ENCODE assay signal across 19 cellular contexts in the genomic region with DNA sequence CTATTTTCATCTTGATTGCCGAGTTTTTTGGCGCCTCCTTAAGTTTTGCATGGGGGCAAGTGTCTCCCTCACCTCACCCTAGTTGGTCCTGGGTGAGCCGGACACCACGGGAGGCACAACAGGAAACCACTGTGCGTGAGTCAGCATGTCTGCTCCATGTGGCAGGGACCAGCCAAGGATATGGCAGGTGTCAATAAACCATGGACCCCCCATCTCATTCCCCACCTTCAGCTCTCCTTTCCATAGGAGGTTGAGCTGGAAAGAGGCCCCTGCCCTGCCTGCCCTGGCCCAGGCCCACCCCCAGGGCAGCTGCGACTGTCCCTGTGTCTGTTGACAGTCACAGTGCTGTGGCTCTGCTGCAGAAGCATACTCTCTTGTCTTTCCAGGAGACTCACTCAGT. TPM values are rescaled to one million over a fixed set of nuclear protein-coding genes. Genes with fewer than 3 reads are reported as not detected.
DNase-seq lines count a peak whose midpoint lies in the region; ATAC-seq, FAIRE-seq and TF ChIP-seq lines count a peak whose summit lies in the region.
"Had no signal": no experiment of that assay in that cellular context is flagged by ENCODE, and none has a peak within 500 bp of the region (broad histone marks: within the 10 kb centered on the region; RNA-seq: fewer than 3 reads in every experiment).

No MANE protein-coding gene starts in this region.

- peak overlapping the region; percentile 3 for H3K27ac Mint-ChIP-seq in dendritic cell treated with granulocyte-macrophage colony-stimulating factor and Interleukin-4, amounts not matched to agents 40 ng/mL and 50 ng/mL, for 4 days

- no peaks in the 10 kb centered on the region for H4K20me1 ChIP-seq in Loucy (ENCODE audit: insufficient read depth, low read length, poor library complexity, severe bottlenecking)

- peaks cover 81% of the 10 kb centered on the region for H3K4me1 ChIP-seq in Loucy (ENCODE audit: insufficient read depth, low read length, poor library complexity, severe bottlenecking)

- H3K9me3 ChIP-seq in Loucy (ENCODE audit: insufficient read depth, low read depth, low read length), result no peaks in the 10 kb centered on the region
- H3K9me3 ChIP-seq: A549, SJSA1 had no signal

- no peaks in the 10 kb centered on the region for H3K36me3 ChIP-seq in Loucy (ENCODE audit: insufficient read depth, low read length)
- H3K36me3 ChIP-seq: SJSA1 had no signal

- intact Hi-C loops in dendritic cell treated with granulocyte-macrophage colony-stimulating factor and Interleukin-4, amounts not matched to agents 40 ng/mL and 50 ng/mL, for 4 days (cut with micrococcal nuclease), result no loop called here
- intact Hi-C loops in left cardiac atrium (cut with DNase I), result no loop called here

- no peaks in the 10 kb centered on the region for H3K27me3 ChIP-seq in Loucy (ENCODE audit: insufficient read depth, low read length, poor library complexity, severe bottlenecking)
- H3K27me3 ChIP-seq: SJSA1 had no signal

- peaks cover 24% of the 10 kb centered on the region for H3K4me1 Mint-ChIP-seq in dendritic cell treated with granulocyte-macrophage colony-stimulating factor and Interleukin-4, amounts not matched to agents 40 ng/mL and 50 ng/mL, for 4 days (ENCODE audit: low read depth)

- H3K4me3 ChIP-seq in Loucy (ENCODE audit: low read length, poor library complexity, severe bottlenecking), result no peak overlapping the region
- H3K4me3 ChIP-seq: A549, SJSA1 had no signal

- ATAC-seq in GM21786 (IDR thresholded peaks at IDR 0.05; ENCODE audit: unreplicated experiment) (no peak), left cardiac atrium (no peak)
- ATAC-seq: A549 had no signal

- no peaks in the 10 kb centered on the region for H3K9me2 ChIP-seq in Loucy (replicated peaks; ENCODE audit: low read depth, low read length)

- H3F3A ChIP-seq in Loucy (ENCODE audit: low read depth), result no peaks in the 10 kb centered on the region

- H3K4me3 Mint-ChIP-seq in dendritic cell treated with granulocyte-macrophage colony-stimulating factor and Interleukin-4, amounts not matched to agents 40 ng/mL and 50 ng/mL, for 4 days, result no peak overlapping the region

- H3K79me2 ChIP-seq in Loucy (ENCODE audit: insufficient read depth, low read length), result peaks cover 12% of the 10 kb centered on the region

- H2AFZ ChIP-seq in Loucy (ENCODE audit: low read length), result no peak overlapping the region

- H3K9me3 Mint-ChIP-seq in dendritic cell treated with granulocyte-macrophage colony-stimulating factor and Interleukin-4, amounts not matched to agents 40 ng/mL and 50 ng/mL, for 4 days, result no peaks in the 10 kb centered on the region

- peaks cover 13% of the 10 kb centered on the region for H3K27me3 Mint-ChIP-seq in dendritic cell treated with granulocyte-macrophage colony-stimulating factor and Interleukin-4, amounts not matched to agents 40 ng/mL and 50 ng/mL, for 4 days

- FAIRE-seq in D721Med (lab: Jason Lieb, UNC), result no peak
- FAIRE-seq: A549 had no signal

- peak; percentile 13 for DNase-seq in A172 (ENCODE audit: low spot score)
- DNase-seq in GF-D8 (lab: John Stamatoyannopoulos, UW), result peak; percentile 27
- DNase-seq in D721Med (ENCODE audit: insufficient read length, low spot score), result no peak
- no peak for DNase-seq in left cardiac atrium
- no peak for DNase-seq in COLO668 (lab: John Stamatoyannopoulos, UW; ENCODE audit: unreplicated experiment)
- DNase-seq: Calu3, DMS79 treated with DMSO at 0.1 percent for 48 hours, HCEC 1CT, MV-4-11, NCI-H1436, NCI-H2081, NCI-H510A treated with DMSO at 0.1 percent for 48 hours had no signal

- TF ChIP-seq CTCF in Loucy (conservative IDR thresholded peaks at IDR 0.05; ENCODE audit: low read length) (no peak), D721Med (IDR thresholded peaks at IDR 0.05; ENCODE audit: insufficient read depth, missing control alignments) (no peak)

- peak overlapping the region; percentile 66 for H3K9ac ChIP-seq in Loucy (ENCODE audit: low read depth, low read length, poor library complexity, severe bottlenecking)
- H3K9ac ChIP-seq: KMS-11 had no signal

- H3K36me3 Mint-ChIP-seq in dendritic cell treated with granulocyte-macrophage colony-stimulating factor and Interleukin-4, amounts not matched to agents 40 ng/mL and 50 ng/mL, for 4 days (ENCODE audit: low read depth), result no peaks in the 10 kb centered on the region

- peak overlapping the region; percentile 55 for H3K4me2 ChIP-seq in Loucy (ENCODE audit: low read depth, low read length, poor library complexity, severe bottlenecking)
- H3K4me2 ChIP-seq: A549, KMS-11 had no signal

RNA-seq across cellular contexts. Expression of gene SPACA9, which starts 3.1 kb away (rescaled TPM):
- total RNA-seq in A172 (2014; rRNA removed; shearing (Covaris generic)), result 5.1 and 9.6 TPM in 2 replicates
- total RNA-seq in left cardiac atrium, result 1 to 10 TPM; 5.4 to 6.5 TPM

RNA-seq across cellular contexts. Expression of gene AK8, which starts 3.7 kb away (rescaled TPM):
- 0.43 and 0.90 TPM in 2 replicates for total RNA-seq in A172 (2014; rRNA removed; shearing (Covaris generic))
- under 1 TPM; 0.18 to 0.32 TPM for total RNA-seq in left cardiac atrium
- total RNA-seq: RPMI7951 had no signal

Comparison
In these comparisons a context has a peak if more than half of its experiments do, and no peak if none do; other contexts are left out.
1. DNase-seq: peak in A172 (single experiment) and GF-D8 (single experiment); none in D721Med (single experiment), left cardiac atrium (single experiment) and COLO668 (single experiment).